ENCODE assay signal across 8 cellular contexts in genomic region chr19:8056533-8056932, GRCh38.
"Had no signal": no experiment of that assay in that cellular context is flagged by ENCODE, and none has a peak within 500 bp of the region (broad histone marks: within the 10 kb centered on the region; RNA-seq: fewer than 3 reads in every experiment).

No MANE protein-coding gene starts in this region.

- H3K4me3 ChIP-seq: GM12878 had no signal

- DNase-seq: GDM1, GF-D8 had no signal

- ATAC-seq: GM12878 had no signal

- FAIRE-seq: G401.6, GM12878, GM12891, GM12892, GM18507, GM19239 had no signal
